ENCODE assay signal across 12 cellular contexts in genomic region chr2:207532676-207533075, GRCh38. TPM values are rescaled to one million over a fixed set of nuclear protein-coding genes. Genes with fewer than 3 reads are reported as not detected.
A peak's percentile ranks its signal among the peaks of the same experiment; 100 is the strongest.
DNase-seq lines count a peak whose midpoint lies in the region; ATAC-seq and TF ChIP-seq lines count a peak whose summit lies in the region.
"Had no signal": no experiment of that assay in that cellular context is flagged by ENCODE, and none has a peak within 500 bp of the region (broad histone marks: within the 10 kb centered on the region; RNA-seq: fewer than 3 reads in every experiment).

No MANE protein-coding gene starts in this region.

- H2AFZ ChIP-seq in SU-DHL-6 (ENCODE audit: low read depth, low read length, severe bottlenecking) = no peak overlapping the region
- H2AFZ ChIP-seq in hepatocyte = no peak overlapping the region

- H3K4me1 Mint-ChIP-seq in activated CD8-positive, alpha-beta memory T cell treated with anti-CD3 and anti-CD28 coated beads, Interleukin-2, amount 10 ng/mL, durations not matched to agents 7 days and 5 days = peaks cover 52% of the 10 kb centered on the region
- peaks cover 27% of the 10 kb centered on the region for H3K4me1 Mint-ChIP-seq in stimulated activated memory B cell treated with anti-CD40 and anti-IgM and Interleukin-4, amounts not matched to agents 10 μg/mL and 1 μg/mL and 100 μg/mL, for 72 hours

- peaks cover 28% of the 10 kb centered on the region for H3K36me3 Mint-ChIP-seq in activated CD8-positive, alpha-beta memory T cell treated with anti-CD3 and anti-CD28 coated beads, Interleukin-2, amount 10 ng/mL, durations not matched to agents 7 days and 5 days
- peaks cover 10% of the 10 kb centered on the region for H3K36me3 Mint-ChIP-seq in stimulated activated memory B cell treated with anti-CD40 and anti-IgM and Interleukin-4, amounts not matched to agents 10 μg/mL and 1 μg/mL and 100 μg/mL, for 72 hours

- 93% methylated on average over 9 of the region's 9 CpGs for WGBS in hepatocyte (ENCODE audit: low lambda C conversion rate, missing lambda C conversion rate)

- H3K9ac ChIP-seq in SU-DHL-6 (ENCODE audit: low read length) = peak overlapping the region; percentile 24

- H3K27me3 ChIP-seq in SU-DHL-6 (ENCODE audit: low read length) = no peaks in the 10 kb centered on the region
- H3K27me3 ChIP-seq in hepatocyte = no peaks in the 10 kb centered on the region

- H3K4me3 ChIP-seq in SU-DHL-6 (ENCODE audit: insufficient read depth, low read length, poor library complexity, severe bottlenecking) (peak overlapping the region; percentile 40), hepatocyte (no peak overlapping the region)

- DNase-seq in activated CD8-positive, alpha-beta memory T cell treated with anti-CD3 and anti-CD28 coated beads, Interleukin-2, amount 10 ng/mL, durations not matched to agents 7 days and 5 days = no peak
- DNase-seq in activated CD8-positive, alpha-beta memory T cell treated with anti-CD3 and anti-CD28 coated beads, Interleukin-2, amount 50 U/mL, for 4 hours = no peak
- DNase-seq in hepatocyte (ENCODE audit: low spot score) (no peak), T1000 (lab: John Stamatoyannopoulos, UW) (no peak), pons (ENCODE audit: low spot score) (no peak)
- DNase-seq: ACHN; activated gamma-delta T cell; stimulated activated CD4-positive, alpha-beta T cell treated with anti-CD3 and anti-CD28 coated beads, Interleukin-1b, Interleukin-23, amount 100 ng/mL, for 48 hours; T-helper 9 cell had no signal

- H3K4me2 ChIP-seq in SU-DHL-6 (ENCODE audit: low read depth, low read length, poor library complexity, severe bottlenecking) = peak overlapping the region; percentile 79
- peak overlapping the region; percentile 76 for H3K4me2 ChIP-seq in hepatocyte

- peaks cover 11% of the 10 kb centered on the region; the same call in 1 of the 2 replicates for H3F3A ChIP-seq in SU-DHL-6 (ENCODE audit: insufficient read depth)

- H3K9me3 Mint-ChIP-seq in activated CD8-positive, alpha-beta memory T cell treated with anti-CD3 and anti-CD28 coated beads, Interleukin-2, amount 10 ng/mL, durations not matched to agents 7 days and 5 days (ENCODE audit: low read depth) = no peaks in the 10 kb centered on the region
- H3K9me3 Mint-ChIP-seq in stimulated activated memory B cell treated with anti-CD40 and anti-IgM and Interleukin-4, amounts not matched to agents 10 μg/mL and 1 μg/mL and 100 μg/mL, for 72 hours = no peaks in the 10 kb centered on the region

- peaks cover 72% of the 10 kb centered on the region for H3K79me2 ChIP-seq in SU-DHL-6 (ENCODE audit: insufficient read depth, low read length)
- peaks cover 71% of the 10 kb centered on the region for H3K79me2 ChIP-seq in hepatocyte

- peaks cover 16% of the 10 kb centered on the region for H3K4me1 ChIP-seq in hepatocyte (ENCODE audit: insufficient read depth)

- TF ChIP-seq CTCF in SU-DHL-6 (IDR thresholded peaks at IDR 0.05; ENCODE audit: insufficient read depth, low read length, poor library complexity, severe bottlenecking) (no peak), hepatocyte (IDR thresholded peaks at IDR 0.05; ENCODE audit: poor library complexity) (no peak)

- H3K27ac Mint-ChIP-seq in activated CD8-positive, alpha-beta memory T cell treated with anti-CD3 and anti-CD28 coated beads, Interleukin-2, amount 10 ng/mL, durations not matched to agents 7 days and 5 days = peak overlapping the region; percentile 96
- peak overlapping the region; percentile 91 for H3K27ac Mint-ChIP-seq in stimulated activated memory B cell treated with anti-CD40 and anti-IgM and Interleukin-4, amounts not matched to agents 10 μg/mL and 1 μg/mL and 100 μg/mL, for 72 hours

- H3K4me3 Mint-ChIP-seq in activated CD8-positive, alpha-beta memory T cell treated with anti-CD3 and anti-CD28 coated beads, Interleukin-2, amount 10 ng/mL, durations not matched to agents 7 days and 5 days = peak overlapping the region; percentile 94
- H3K4me3 Mint-ChIP-seq in stimulated activated memory B cell treated with anti-CD40 and anti-IgM and Interleukin-4, amounts not matched to agents 10 μg/mL and 1 μg/mL and 100 μg/mL, for 72 hours = peak overlapping the region; percentile 94

- H4K20me1 ChIP-seq in SU-DHL-6 (ENCODE audit: low read depth, low read length) = peaks cover 5% of the 10 kb centered on the region
- peaks cover 55% of the 10 kb centered on the region for H4K20me1 ChIP-seq in hepatocyte (ENCODE audit: insufficient read depth, poor library complexity, severe bottlenecking)

- CTCF ChIA-PET in activated CD8-positive, alpha-beta memory T cell treated with anti-CD3 and anti-CD28 coated beads, Interleukin-2, amount 10 ng/mL, durations not matched to agents 7 days and 5 days (lab: Charles Lee) = interaction anchor here (0.7 to 5.0 kb wide), 3 partner anchors 11 to 93 kb away, joined by 3 to 45 read pairs (median 4); partner anchors contain the start of gene METTL21A

- H3K36me3 ChIP-seq in SU-DHL-6 (ENCODE audit: low read length) (0 out of 2 replicates have a peak, but pooled peaks cover under 1% of the 10 kb centered on the region), hepatocyte (replicated peaks; ENCODE audit: insufficient read depth, low read depth) (no peaks in the 10 kb centered on the region)

- H3K27ac ChIP-seq in SU-DHL-6 (ENCODE audit: low read depth, low read length) (peak overlapping the region; percentile 47; the same call in 1 of the 2 replicates), hepatocyte (peak overlapping the region; percentile 13)

- H3K9me2 ChIP-seq in SU-DHL-6 (replicated peaks; ENCODE audit: insufficient read depth, low read length) = no peaks in the 10 kb centered on the region
- H3K9me2 ChIP-seq in hepatocyte (replicated peaks; ENCODE audit: insufficient read depth) = no peaks in the 10 kb centered on the region

- no peaks in the 10 kb centered on the region for H3K9me3 ChIP-seq in SU-DHL-6 (ENCODE audit: insufficient read depth, low read length)
- H3K9me3 ChIP-seq in hepatocyte (ENCODE audit: low read depth) = no peaks in the 10 kb centered on the region

- no peak for ATAC-seq in activated CD8-positive, alpha-beta memory T cell treated with anti-CD3 and anti-CD28 coated beads, Interleukin-2, amount 10 ng/mL, durations not matched to agents 7 days and 5 days
- ATAC-seq in stimulated activated memory B cell treated with anti-CD40 and anti-IgM and Interleukin-4, amounts not matched to agents 10 μg/mL and 1 μg/mL and 100 μg/mL, for 72 hours = no peak
- no peak for ATAC-seq in HG02759 (IDR thresholded peaks at IDR 0.05; ENCODE audit: unreplicated experiment)

- peaks cover 9% of the 10 kb centered on the region for H3K27me3 Mint-ChIP-seq in activated CD8-positive, alpha-beta memory T cell treated with anti-CD3 and anti-CD28 coated beads, Interleukin-2, amount 10 ng/mL, durations not matched to agents 7 days and 5 days
- no peaks in the 10 kb centered on the region for H3K27me3 Mint-ChIP-seq in stimulated activated memory B cell treated with anti-CD40 and anti-IgM and Interleukin-4, amounts not matched to agents 10 μg/mL and 1 μg/mL and 100 μg/mL, for 72 hours

RNA-seq across cellular contexts. Expression of gene CREB1, which starts 2.9 kb away (rescaled TPM):
- total RNA-seq in activated CD8-positive, alpha-beta memory T cell treated with anti-CD3 and anti-CD28 coated beads, Interleukin-2, amount 10 ng/mL, durations not matched to agents 7 days and 5 days = 100 to 1,000 TPM; 101 to 115 TPM
- 40.8 and 42.0 TPM in 2 replicates for total RNA-seq in hepatocyte
- polyA plus RNA-seq in hepatocyte = 21.9 and 22.6 TPM in 2 replicates
